ENCODE assay signal across 8 cellular contexts in the genomic region with DNA sequence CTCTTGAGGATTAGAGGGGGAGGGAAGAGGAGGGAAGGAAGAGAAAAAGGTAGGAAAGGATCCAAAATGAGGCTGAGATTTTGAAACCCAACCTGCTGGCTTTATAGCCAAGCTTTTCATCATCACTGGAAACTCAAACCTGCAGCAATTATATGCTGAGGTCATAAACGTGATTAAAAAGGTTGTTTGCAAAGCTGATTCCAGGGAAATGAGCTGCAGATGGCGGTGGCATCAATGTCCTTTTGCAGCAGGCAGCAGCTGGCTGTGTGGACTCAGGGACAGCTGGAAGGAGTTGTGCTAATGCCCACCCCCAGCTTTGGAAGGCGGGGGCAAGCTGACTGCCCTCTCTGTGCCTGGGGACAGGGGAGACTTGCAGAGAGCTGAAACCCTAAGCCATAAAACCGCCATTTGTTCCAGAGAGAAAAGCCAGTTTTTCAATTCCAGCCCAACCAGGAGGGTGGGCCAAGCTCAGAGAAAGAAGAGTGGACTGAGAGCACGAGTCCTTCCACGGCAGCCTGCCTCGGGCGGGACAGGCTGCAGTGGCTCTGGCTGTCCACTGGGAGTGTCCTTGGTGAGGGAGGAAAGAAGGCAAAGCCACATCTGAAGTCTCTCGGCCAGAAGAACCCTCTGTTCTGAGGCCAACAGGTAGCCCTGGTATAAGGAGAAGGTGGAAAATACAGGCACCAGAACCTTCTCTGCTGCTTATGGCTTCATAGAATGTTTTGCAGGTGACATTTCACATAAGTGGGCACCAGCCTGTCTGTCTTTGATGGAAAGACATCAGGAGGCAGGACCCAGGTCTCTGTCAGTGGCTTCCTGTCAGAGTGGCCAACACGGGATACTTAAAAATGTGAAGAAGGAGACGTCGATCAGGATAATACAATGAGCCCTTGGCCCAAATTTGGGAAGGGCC.
DNase-seq lines count a peak whose midpoint lies in the region; ATAC-seq, FAIRE-seq and TF ChIP-seq lines count a peak whose summit lies in the region.

No MANE protein-coding gene starts in this region.

- no peaks in the 10 kb centered on the region for H3K36me3 Mint-ChIP-seq in stimulated activated memory B cell treated with anti-CD40 and anti-IgM and Interleukin-4, amounts not matched to agents 10 μg/mL and 1 μg/mL and 100 μg/mL, for 72 hours

- peaks cover 4% of the 10 kb centered on the region for H3K9me3 Mint-ChIP-seq in stimulated activated memory B cell treated with anti-CD40 and anti-IgM and Interleukin-4, amounts not matched to agents 10 μg/mL and 1 μg/mL and 100 μg/mL, for 72 hours

- H3K9me3 ChIP-seq in keratinocyte (ENCODE audit: control insufficient read depth, low read depth, low read length) = peaks cover 2% of the 10 kb centered on the region

- dilution Hi-C loops in keratinocyte (cut with MboI; ENCODE audit: extremely low pct_ligation_motif_present, low sequenced_read_pairs) = no loop called here

- H2AFZ ChIP-seq in keratinocyte (ENCODE audit: control insufficient read depth, low read length) = no peak overlapping the region

- no peak for ATAC-seq in GM19351 (IDR thresholded peaks at IDR 0.05; ENCODE audit: unreplicated experiment)
- ATAC-seq in stimulated activated memory B cell treated with anti-CD40 and anti-IgM and Interleukin-4, amounts not matched to agents 10 μg/mL and 1 μg/mL and 100 μg/mL, for 72 hours = no peak

- DNase-seq in EL = peak; percentile 47
- peak; percentile 93 to 98 for DNase-seq in NCI-H2081 (lab: John Stamatoyannopoulos, UW)
- DNase-seq in astrocyte of the cerebellum (ENCODE audit: low read depth) = no peak
- DNase-seq in keratinocyte (ENCODE audit: low read depth, low spot score) = no peak
- peak; percentile 65 for DNase-seq in urothelium cell line (ENCODE audit: low spot score)
- DNase-seq in D721Med (ENCODE audit: insufficient read length, low spot score) = no peak

- in situ Hi-C loops in astrocyte of the cerebellum (cut with HindIII; ENCODE audit: low sequenced_read_pairs) = no loop called here

- no peak overlapping the region for H3K4me2 ChIP-seq in keratinocyte (ENCODE audit: control insufficient read depth, extremely low read depth, insufficient read depth, low read depth, low read length)

- H3K79me2 ChIP-seq in keratinocyte (ENCODE audit: control insufficient read depth, insufficient read depth, low read length) = no peaks in the 10 kb centered on the region

- H3K4me1 Mint-ChIP-seq in stimulated activated memory B cell treated with anti-CD40 and anti-IgM and Interleukin-4, amounts not matched to agents 10 μg/mL and 1 μg/mL and 100 μg/mL, for 72 hours = peaks cover 17% of the 10 kb centered on the region

- H3K4me1 ChIP-seq in keratinocyte (ENCODE audit: control insufficient read depth, extremely low read depth, insufficient read depth, low read length) = no peaks in the 10 kb centered on the region

- no peak overlapping the region for H3K27ac Mint-ChIP-seq in stimulated activated memory B cell treated with anti-CD40 and anti-IgM and Interleukin-4, amounts not matched to agents 10 μg/mL and 1 μg/mL and 100 μg/mL, for 72 hours

- no peaks in the 10 kb centered on the region for H4K20me1 ChIP-seq in keratinocyte (ENCODE audit: control insufficient read depth, extremely low read depth, insufficient read depth, low read length)

- peak; percentile 74 for TF ChIP-seq CTCF in astrocyte of the cerebellum (IDR thresholded peaks at IDR 0.05; ENCODE audit: low read depth, low read length, missing control alignments)
- TF ChIP-seq CTCF in keratinocyte (optimal IDR thresholded peaks at IDR 0.05 in 1 of 3, IDR thresholded peaks at IDR 0.05 in 1 of 3, conservative IDR thresholded peaks at IDR 0.05 in 1 of 3; ENCODE audit: extremely low read depth in 1 of 3, insufficient read depth in 2 of 3, low read length in 3 of 3) = peak; percentile 20 to 35 (median 22)
- no peak for TF ChIP-seq CTCF in D721Med (IDR thresholded peaks at IDR 0.05; ENCODE audit: insufficient read depth, missing control alignments)

- H3K27me3 Mint-ChIP-seq in stimulated activated memory B cell treated with anti-CD40 and anti-IgM and Interleukin-4, amounts not matched to agents 10 μg/mL and 1 μg/mL and 100 μg/mL, for 72 hours = peaks cover 48% of the 10 kb centered on the region

- FAIRE-seq in keratinocyte (lab: Jason Lieb, UNC) (no peak), urothelium cell line (lab: Jason Lieb, UNC) (no peak), D721Med (lab: Jason Lieb, UNC) (no peak)

- no peak overlapping the region for H3K27ac ChIP-seq in keratinocyte (ENCODE audit: control insufficient read depth, insufficient read depth, low read length)

- H3K4me3 ChIP-seq in astrocyte of the cerebellum (ENCODE audit: low read depth, low read length) (no peak overlapping the region), keratinocyte (ENCODE audit: control insufficient read depth in 2 of 3, extremely low read depth in 1 of 3, insufficient read depth in 2 of 3, low read depth in 1 of 3, low read length in 3 of 3) (no peak overlapping the region)

- H3K9me1 ChIP-seq in keratinocyte (ENCODE audit: control insufficient read depth, extremely low read depth, insufficient read depth, low read length) = no peaks in the 10 kb centered on the region

- H3K9ac ChIP-seq in keratinocyte (ENCODE audit: control insufficient read depth, extremely low read depth, insufficient read depth, low read length) = no peak overlapping the region

- no peaks in the 10 kb centered on the region for H3K36me3 ChIP-seq in keratinocyte (ENCODE audit: control insufficient read depth in 2 of 2, extremely low read depth in 1 of 2, insufficient read depth in 2 of 2, low read length in 2 of 2)

- peaks cover 49% of the 10 kb centered on the region for H3K27me3 ChIP-seq in keratinocyte (ENCODE audit: control insufficient read depth, extremely low read depth, insufficient read depth, low read length)

- H3K4me3 Mint-ChIP-seq in stimulated activated memory B cell treated with anti-CD40 and anti-IgM and Interleukin-4, amounts not matched to agents 10 μg/mL and 1 μg/mL and 100 μg/mL, for 72 hours = no peak overlapping the region

Comparison
In these comparisons a context has a peak if more than half of its experiments do, and no peak if none do; other contexts are left out.
1. DNase-seq: peak in EL (single experiment), NCI-H2081 (2 of 2) and urothelium cell line (single experiment); none in astrocyte of the cerebellum (single experiment), keratinocyte (single experiment) and D721Med (single experiment).